Comparison of ENCODE assay signal across 14 cellular contexts in the genomic region with DNA sequence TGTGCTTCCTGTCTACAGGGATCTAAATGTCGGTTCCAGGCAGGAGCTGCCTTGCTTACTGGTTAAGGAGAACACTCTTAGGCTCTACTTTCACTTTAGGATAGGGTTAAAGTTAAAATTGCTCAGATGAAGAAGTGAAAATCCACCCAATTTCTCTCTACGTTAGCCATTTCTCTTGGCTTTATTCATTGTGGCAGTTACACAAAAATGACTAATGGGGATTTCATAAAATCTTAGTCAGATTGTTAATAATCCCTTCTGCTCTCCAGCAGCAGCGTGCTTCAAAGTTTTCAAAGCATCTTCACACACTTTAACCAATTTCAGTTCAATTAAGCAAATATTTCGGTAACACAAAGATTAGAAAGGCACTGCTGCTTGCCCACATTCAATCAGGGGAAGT. TPM values are rescaled to one million over a fixed set of nuclear protein-coding genes. Genes with fewer than 3 reads are reported as not detected.
DNase-seq lines count a peak whose midpoint lies in the region; ATAC-seq and TF ChIP-seq lines count a peak whose summit lies in the region.
"Had no signal": no experiment of that assay in that cellular context is flagged by ENCODE, and none has a peak within 500 bp of the region (broad histone marks: within the 10 kb centered on the region; RNA-seq: fewer than 3 reads in every experiment).

No MANE protein-coding gene starts in this region.

- peaks cover 31% of the 10 kb centered on the region for H3K27me3 Mint-ChIP-seq in stimulated activated naive CD8-positive, alpha-beta T cell treated with anti-CD3 and anti-CD28 coated beads, Interleukin-15, amount 100 ng/mL, for 72 hours

- ATAC-seq in GM18873 (IDR thresholded peaks at IDR 0.05; ENCODE audit: low FRiP score, unreplicated experiment) (peak; percentile 58), HG02885 (IDR thresholded peaks at IDR 0.05; ENCODE audit: poor library complexity, unreplicated experiment) (peak; percentile 60)
- ATAC-seq in stimulated activated naive CD8-positive, alpha-beta T cell treated with anti-CD3 and anti-CD28 coated beads, Interleukin-15, amount 100 ng/mL, for 72 hours, result no peak

- no peak overlapping the region for H3K4me3 Mint-ChIP-seq in stimulated activated naive CD8-positive, alpha-beta T cell treated with anti-CD3 and anti-CD28 coated beads, Interleukin-15, amount 100 ng/mL, for 72 hours
- H3K4me3 Mint-ChIP-seq: stimulated activated naive B cell treated with anti-CD40 and anti-IgM and Interleukin-4, amounts not matched to agents 10 μg/mL and 1 μg/mL and 100 μg/mL, for 72 hours had no signal

- H3K4me1 Mint-ChIP-seq in stimulated activated naive CD8-positive, alpha-beta T cell treated with anti-CD3 and anti-CD28 coated beads, Interleukin-15, amount 100 ng/mL, for 72 hours, result no peaks in the 10 kb centered on the region
- H3K4me1 Mint-ChIP-seq: stimulated activated naive B cell treated with anti-CD40 and anti-IgM and Interleukin-4, amounts not matched to agents 10 μg/mL and 1 μg/mL and 100 μg/mL, for 72 hours had no signal

- no peaks in the 10 kb centered on the region for H3K9me3 Mint-ChIP-seq in stimulated activated naive CD8-positive, alpha-beta T cell treated with anti-CD3 and anti-CD28 coated beads, Interleukin-15, amount 100 ng/mL, for 72 hours

- no peak overlapping the region for H3K27ac Mint-ChIP-seq in stimulated activated naive CD8-positive, alpha-beta T cell treated with anti-CD3 and anti-CD28 coated beads, Interleukin-15, amount 100 ng/mL, for 72 hours
- H3K27ac Mint-ChIP-seq: stimulated activated naive B cell treated with anti-CD40 and anti-IgM and Interleukin-4, amounts not matched to agents 10 μg/mL and 1 μg/mL and 100 μg/mL, for 72 hours had no signal

- no peaks in the 10 kb centered on the region for H3K36me3 ChIP-seq in ACC112 (ENCODE audit: insufficient read depth, low read length)

- DNase-seq in OCI-M1 (lab: John Stamatoyannopoulos, UW) (peak; percentile 14), GM10266 (ENCODE audit: extremely low spot score) (no peak), RKO (ENCODE audit: low spot score) (no peak), HT-29 (ENCODE audit: low spot score) (no peak)
- DNase-seq in stimulated activated naive CD8-positive, alpha-beta T cell treated with anti-CD3 and anti-CD28 coated beads, Interleukin-15, amount 100 ng/mL, for 72 hours, result no peak
- DNase-seq: aorta; Calu3; NCI-H1417; NCI-H526 treated with DMSO at 0.1 percent for 48 hours; stimulated activated CD4-positive, alpha-beta T cell treated with anti-CD3 and anti-CD28 coated beads, Interleukin-2, amount 100 ng/mL, for 48 hours; stimulated activated naive B cell treated with anti-CD40 and anti-IgM and Interleukin-4, amounts not matched to agents 10 μg/mL and 1 μg/mL and 100 μg/mL, for 72 hours had no signal

- no peak for TF ChIP-seq CTCF in GM10266 (IDR thresholded peaks at IDR 0.05; ENCODE audit: control insufficient read depth, insufficient read depth, low read depth, missing control alignments)

- peak overlapping the region; percentile 30; the same call in 1 of the 2 replicates for H3K27ac ChIP-seq in ACC112 (ENCODE audit: low read depth, low read length)

- no peaks in the 10 kb centered on the region for H3K79me2 ChIP-seq in ACC112 (ENCODE audit: control insufficient read depth, insufficient read depth, low read length, unreplicated experiment)

- peaks cover 15% of the 10 kb centered on the region for H3K4me1 ChIP-seq in ACC112 (ENCODE audit: control insufficient read depth, insufficient read depth, low read length, unreplicated experiment)

- H3K27me3 ChIP-seq in ACC112 (ENCODE audit: insufficient read depth, low read length), result peaks cover 4% of the 10 kb centered on the region; the same call in 1 of the 2 replicates

- H3K4me3 ChIP-seq in ACC112 (ENCODE audit: low read depth, low read length), result peak overlapping the region; percentile 22; the same call in 1 of the 2 replicates

- H2AFZ ChIP-seq in ACC112 (ENCODE audit: low read length, unreplicated experiment), result peak overlapping the region; percentile 53

RNA-seq across cellular contexts. Expression of a gene that starts 58.4 kb away (rescaled TPM):
- total RNA-seq in HT-29 (2014; rRNA removed; shearing (Covaris generic)), result 88.0 and 88.8 TPM in 2 replicates
